Comparison of ENCODE assay signal across 16 cellular contexts in genomic region chr14:94213021-94213420, GRCh38. TPM values are rescaled to one million over a fixed set of nuclear protein-coding genes. Genes with fewer than 3 reads are reported as not detected.
DNase-seq lines count a peak whose midpoint lies in the region; ATAC-seq and TF ChIP-seq lines count a peak whose summit lies in the region.
"Had no signal": no experiment of that assay in that cellular context is flagged by ENCODE, and none has a peak within 500 bp of the region (broad histone marks: within the 10 kb centered on the region; RNA-seq: fewer than 3 reads in every experiment).

No MANE protein-coding gene starts in this region.

- H3K4me3 ChIP-seq in RWPE2 (ENCODE audit: severe bottlenecking) = no peak overlapping the region
- no peak overlapping the region for H3K4me3 ChIP-seq in PC-9
- no peak overlapping the region for H3K4me3 ChIP-seq in right cardiac atrium (ENCODE audit: low read length)
- H3K4me3 ChIP-seq: tibial artery had no signal

- 0 out of 2 replicates have a peak, but pooled peaks cover 4% of the 10 kb centered on the region for H3K36me3 ChIP-seq in RWPE2 (ENCODE audit: low read depth)
- no peaks in the 10 kb centered on the region for H3K36me3 ChIP-seq in PC-9 (ENCODE audit: low read depth)
- H3K36me3 ChIP-seq: tibial artery had no signal

- no peak overlapping the region for H3K27ac Mint-ChIP-seq in natural killer cell
- H3K27ac Mint-ChIP-seq: activated B cell treated with CpG ODN at 0.5 μM for 24 hours had no signal

- POLR2A ChIA-PET in PC-9 (lab: Charles Lee; ENCODE audit: unreplicated experiment) = no interaction called here

- H3K27ac ChIP-seq in RWPE2 (ENCODE audit: poor library complexity, severe bottlenecking) (peak overlapping the region; percentile 51), PC-9 (no peak overlapping the region), right cardiac atrium (ENCODE audit: low read length) (no peak overlapping the region)
- H3K27ac ChIP-seq: KMS-11, tibial artery had no signal

- H3K27me3 Mint-ChIP-seq in natural killer cell (ENCODE audit: low read depth in 2 of 2) = peaks cover 19 to 35% of the 10 kb centered on the region in 2 donors

- H3K9me3 ChIP-seq in RWPE2 (ENCODE audit: severe bottlenecking) = no peaks in the 10 kb centered on the region
- H3K9me3 ChIP-seq in PC-9 (ENCODE audit: insufficient read depth, low read depth) = no peaks in the 10 kb centered on the region
- no peaks in the 10 kb centered on the region for H3K9me3 ChIP-seq in right cardiac atrium (ENCODE audit: control insufficient read depth, low read length)

- H3K4me1 ChIP-seq in RWPE2 (ENCODE audit: insufficient read depth, poor library complexity, severe bottlenecking) (peaks cover 6% of the 10 kb centered on the region), PC-9 (replicated peaks; ENCODE audit: insufficient read depth) (no peaks in the 10 kb centered on the region), right cardiac atrium (ENCODE audit: control insufficient read depth, insufficient read depth, low read length) (no peaks in the 10 kb centered on the region)
- H3K4me1 ChIP-seq: tibial artery had no signal

- peak; percentile 100 for ATAC-seq in RWPE2 (ENCODE audit: low read depth)
- ATAC-seq in natural killer cell = no peak
- ATAC-seq in right cardiac atrium = no peak

- H4K20me1 ChIP-seq in PC-9 (ENCODE audit: insufficient read depth) = no peaks in the 10 kb centered on the region

- H3K27me3 ChIP-seq in RWPE2 (ENCODE audit: insufficient read depth, poor library complexity, severe bottlenecking) (no peaks in the 10 kb centered on the region), PC-9 (ENCODE audit: insufficient read depth, low read depth) (no peaks in the 10 kb centered on the region), right cardiac atrium (ENCODE audit: control insufficient read depth, insufficient read depth) (no peaks in the 10 kb centered on the region)

- BruUV-seq in PC-9 (replicated peaks; lab: Mats Ljungman, UMichigan) = no TSS peak

- no peak for TF ChIP-seq CTCF in RWPE2 (IDR thresholded peaks at IDR 0.05; ENCODE audit: poor library complexity, severe bottlenecking)
- no peak for TF ChIP-seq CTCF in PC-9 (conservative IDR thresholded peaks at IDR 0.05)
- TF ChIP-seq CTCF in natural killer cell (IDR thresholded peaks at IDR 0.05) = no peak

- H3F3A ChIP-seq in PC-9 (ENCODE audit: insufficient read depth, low read depth) = no peaks in the 10 kb centered on the region

- no peak overlapping the region for H3K4me3 Mint-ChIP-seq in natural killer cell
- H3K4me3 Mint-ChIP-seq: activated B cell treated with CpG ODN at 0.5 μM for 24 hours had no signal

- H3K79me2 ChIP-seq in PC-9 (ENCODE audit: low read depth) = no peaks in the 10 kb centered on the region

- intact Hi-C loops in PC-9 (cut with micrococcal nuclease; ENCODE audit: unreplicated experiment) (no loop called here), natural killer cell (cut with micrococcal nuclease) (no loop called here), right cardiac atrium (cut with DNase I) (no loop called here)

- H3K9me3 Mint-ChIP-seq in natural killer cell = peaks cover 0 to 3% of the 10 kb centered on the region in 2 donors

- no peak overlapping the region for H3K4me2 ChIP-seq in PC-9
- H3K4me2 ChIP-seq: KMS-11 had no signal

- no peaks in the 10 kb centered on the region for H3K36me3 Mint-ChIP-seq in natural killer cell

- H3K4me1 Mint-ChIP-seq in natural killer cell = peaks cover 0 to 3% of the 10 kb centered on the region in 2 donors
- H3K4me1 Mint-ChIP-seq: activated B cell treated with CpG ODN at 0.5 μM for 24 hours had no signal

- H3K9me2 ChIP-seq in PC-9 (ENCODE audit: insufficient read depth) = no peaks in the 10 kb centered on the region

- DNase-seq in A172 (ENCODE audit: low spot score) = peak; percentile 80
- DNase-seq in HCEC 1CT = peak; percentile 91
- DNase-seq in RWPE2 (ENCODE audit: low spot score) = no peak
- peak; percentile 5 for DNase-seq in fibroblast of peridontal ligament (ENCODE audit: extremely low read depth)
- DNase-seq in PC-9 = no peak
- no peak for DNase-seq in natural killer cell
- DNase-seq in right cardiac atrium = no peak
- DNase-seq in NCI-H146 (lab: John Stamatoyannopoulos, UW) = no peak
- DNase-seq: ACHN, activated B cell treated with CpG ODN at 0.5 μM for 24 hours, activated T-cell treated with anti-CD3 and anti-CD28 coated beads for 4 hours, dermis blood vessel endothelial cell, DMS 273 treated with DMSO at 0.1 percent for 48 hours, NCI-H2107, tibial artery had no signal

- H2AFZ ChIP-seq in PC-9 = no peak overlapping the region

- CTCF ChIA-PET in PC-9 (lab: Charles Lee) = no interaction called here

- WGBS in right cardiac atrium = 49% methylated on average over 1 of the region's 1 CpG

RNA-seq across cellular contexts. Expression of gene PPP4R4, which starts 38.9 kb away (rescaled TPM):
- 1.5 and 3.6 TPM in 2 replicates for total RNA-seq in A172 (2014; rRNA removed; shearing (Covaris generic))
- not detected in 2 replicates for total RNA-seq in PC-9 (2021)
- under 1 TPM in 2 of 3 donors, not detected in 1; 0.52 to 0.58 TPM for total RNA-seq in natural killer cell
- under 1 TPM; 0.41 to 0.74 (median 0.48) TPM for total RNA-seq in right cardiac atrium
- 0.27 TPM for polyA plus RNA-seq in right cardiac atrium
- total RNA-seq: activated B cell treated with CpG ODN at 0.5 μM for 24 hours, dermis blood vessel endothelial cell had no signal

Comparison
In these comparisons a context has a peak if more than half of its experiments do, and no peak if none do; other contexts are left out.
1. DNase-seq: peak in A172 (single experiment), HCEC 1CT (single experiment) and fibroblast of peridontal ligament (single experiment); none in RWPE2 (single experiment), PC-9 (0 of 2), natural killer cell (single experiment), right cardiac atrium (0 of 3) and NCI-H146 (single experiment).